Comparison of ENCODE assay signal across 24 cellular contexts in genomic region chr19:11410682-11411081, GRCh38. TPM values are rescaled to one million over a fixed set of nuclear protein-coding genes. Genes with fewer than 3 reads are reported as not detected.
DNase-seq lines count a peak whose midpoint lies in the region; ATAC-seq, FAIRE-seq and TF ChIP-seq lines count a peak whose summit lies in the region.
"Had no signal": no experiment of that assay in that cellular context is flagged by ENCODE, and none has a peak within 500 bp of the region (broad histone marks: within the 10 kb centered on the region; RNA-seq: fewer than 3 reads in every experiment).

No MANE protein-coding gene starts in this region.

- intact Hi-C loops in IMR-90 (cut with micrococcal nuclease), result no loop called here

- H3K9me3 ChIP-seq in IMR-90 (ENCODE audit: control insufficient read depth, insufficient read depth, low read length) (no peaks in the 10 kb centered on the region), astrocyte (ENCODE audit: insufficient read depth, low read depth, low read length) (no peaks in the 10 kb centered on the region), Karpas-422 (ENCODE audit: low read length) (no peaks in the 10 kb centered on the region)
- H3K9me3 ChIP-seq: body of pancreas, pancreas, upper lobe of right lung had no signal

- no peaks in the 10 kb centered on the region for H3K4me1 ChIP-seq in IMR-90 (ENCODE audit: control insufficient read depth, insufficient read depth, low read length)
- H3K4me1 ChIP-seq in astrocyte (ENCODE audit: insufficient read depth, low read length), result peaks cover 3% of the 10 kb centered on the region
- no peaks in the 10 kb centered on the region for H3K4me1 ChIP-seq in Karpas-422 (ENCODE audit: low read length)
- H3K4me1 ChIP-seq: body of pancreas, pancreas, upper lobe of right lung had no signal

- H3K9me3 Mint-ChIP-seq in astrocyte (ENCODE audit: unreplicated experiment) (no peaks in the 10 kb centered on the region), nephron progenitor cell (no peaks in the 10 kb centered on the region)
- H3K9me3 Mint-ChIP-seq: activated naive CD4-positive, alpha-beta T cell treated with anti-CD3 and anti-CD28 coated beads for 36 hours; CD8-positive, alpha-beta T cell; IgD-negative memory B cell; stimulated activated naive CD8-positive, alpha-beta T cell treated with anti-CD3 and anti-CD28 coated beads, Interleukin-15, Interleukin-2, amounts not matched to agents 100 ng/mL and 50 ng/mL, for 24 hours had no signal

- DNase-seq in Daoy (ENCODE audit: low read depth) (peak; percentile 79), IMR-90 (peak; percentile 37), astrocyte (ENCODE audit: low read depth) (peak; percentile 22), left kidney (ENCODE audit: low read depth, low spot score) (peak; percentile 18), Karpas-422 (no peak), HuH-7 (ENCODE audit: low spot score) (no peak), UCSD-AML1 (lab: John Stamatoyannopoulos, UW; ENCODE audit: unreplicated experiment) (no peak), nephron progenitor cell (no peak)
- DNase-seq: activated CD4-positive, alpha-beta T cell treated with anti-CD3 and anti-CD28 coated beads, Interleukin-2, amount 50 U/mL, for 4 hours; activated naive CD4-positive, alpha-beta T cell treated with anti-CD3 and anti-CD28 coated beads for 36 hours; body of pancreas; CD8-positive, alpha-beta T cell; foreskin melanocyte; NCI-H1105 treated with DMSO at 0.1 percent for 48 hours; NCI-H2107; NCI-H526 treated with DMSO at 0.1 percent for 48 hours; pancreas; stimulated activated CD4-positive, alpha-beta T cell treated with anti-CD3 and anti-CD28 coated beads, Interleukin-1b, Interleukin-23, amount 100 ng/mL, for 48 hours; upper lobe of right lung had no signal

- H4K91ac ChIP-seq in IMR-90 (ENCODE audit: insufficient read depth, low read depth, low read length), result no peak overlapping the region

- no peaks in the 10 kb centered on the region for H3K79me1 ChIP-seq in IMR-90 (ENCODE audit: low read depth in 1 of 2, low read length in 2 of 2)

- no peak overlapping the region for H2BK120ac ChIP-seq in IMR-90 (ENCODE audit: low read depth, low read length)

- 88% methylated on average over 1 of the region's 8 CpGs; no CpG with 5 or more reads in 1 of the 2 experiments for WGBS in IMR-90 (ENCODE audit: extremely low coverage in 2 of 2, insufficient read length in 1 of 2), 2 experiments

- no peak overlapping the region for H2AK9ac ChIP-seq in IMR-90 (replicated peaks; ENCODE audit: low read depth, low read length, poor library complexity)

- H2BK15ac ChIP-seq in IMR-90 (ENCODE audit: low read depth, low read length), result no peak overlapping the region

- H3K27ac ChIP-seq in IMR-90 (ENCODE audit: insufficient read depth, low read length), result no peak overlapping the region
- no peak overlapping the region for H3K27ac ChIP-seq in astrocyte (ENCODE audit: low read depth, low read length)
- no peak overlapping the region for H3K27ac ChIP-seq in Karpas-422 (ENCODE audit: low read length)
- H3K27ac ChIP-seq: body of pancreas, coronary artery, pancreas, upper lobe of right lung had no signal

- H3K27me3 Mint-ChIP-seq in astrocyte (ENCODE audit: low read depth, unreplicated experiment) (no peaks in the 10 kb centered on the region), nephron progenitor cell (ENCODE audit: low read depth, poor library complexity) (peaks cover 46% of the 10 kb centered on the region)

- H3K4me3 Mint-ChIP-seq in astrocyte (ENCODE audit: unreplicated experiment) (no peak overlapping the region), nephron progenitor cell (no peak overlapping the region)
- H3K4me3 Mint-ChIP-seq: activated naive CD4-positive, alpha-beta T cell treated with anti-CD3 and anti-CD28 coated beads for 36 hours; CD8-positive, alpha-beta T cell; stimulated activated naive CD8-positive, alpha-beta T cell treated with anti-CD3 and anti-CD28 coated beads, Interleukin-15, Interleukin-2, amounts not matched to agents 100 ng/mL and 50 ng/mL, for 24 hours had no signal

- H3K4ac ChIP-seq in IMR-90 (ENCODE audit: low read depth, low read length), result no peak overlapping the region

- H2BK5ac ChIP-seq in IMR-90 (ENCODE audit: low read depth, low read length, poor library complexity, severe bottlenecking), result no peak overlapping the region

- H4K20me1 ChIP-seq in IMR-90 (ENCODE audit: insufficient read depth, low read length), result no peaks in the 10 kb centered on the region; the same call in 1 of the 2 replicates
- H4K20me1 ChIP-seq in astrocyte (ENCODE audit: insufficient read depth, low read length), result no peaks in the 10 kb centered on the region
- H4K20me1 ChIP-seq in Karpas-422 (ENCODE audit: insufficient read depth, low read depth, low read length), result no peaks in the 10 kb centered on the region

- no peak overlapping the region for H3K4me2 ChIP-seq in IMR-90 (ENCODE audit: low read depth, low read length)
- no peak overlapping the region for H3K4me2 ChIP-seq in astrocyte (ENCODE audit: low read length)
- no peak overlapping the region for H3K4me2 ChIP-seq in Karpas-422 (ENCODE audit: low read depth, low read length, poor library complexity, severe bottlenecking)

- H3K23ac ChIP-seq in IMR-90 (ENCODE audit: low read depth, low read length), result no peak overlapping the region

- no peak overlapping the region for H2AK5ac ChIP-seq in IMR-90 (ENCODE audit: low read depth, low read length)

- H2AFZ ChIP-seq in IMR-90 (replicated peaks; ENCODE audit: low read length, poor library complexity), result no peak overlapping the region
- H2AFZ ChIP-seq in astrocyte (ENCODE audit: low read depth, low read length), result no peak overlapping the region
- no peak overlapping the region for H2AFZ ChIP-seq in Karpas-422 (ENCODE audit: low read length)

- CTCF ChIA-PET in IMR-90 (lab: Yijun Ruan, JAX), result interaction anchor here (1.5 kb wide), 1 partner anchor 14 kb away, joined by 3 read pairs; no protein-coding TSS in a partner anchor

- TF ChIP-seq CTCF in IMR-90 (conservative IDR thresholded peaks at IDR 0.05; ENCODE audit: low read depth, low read length) (no peak), astrocyte (IDR thresholded peaks at IDR 0.05; ENCODE audit: insufficient read depth, low read depth, low read length) (no peak), nephron progenitor cell (IDR thresholded peaks at IDR 0.05) (no peak)

- TF ChIP-seq RAD21 in IMR-90 (IDR thresholded peaks at IDR 0.05; ENCODE audit: low read length), result no peak

- H4K5ac ChIP-seq in IMR-90 (ENCODE audit: low read depth, low read length), result no peak overlapping the region

- H2BK20ac ChIP-seq in IMR-90 (ENCODE audit: low read depth, low read length), result no peak overlapping the region

- H3K27ac Mint-ChIP-seq in astrocyte (ENCODE audit: unreplicated experiment) (no peak overlapping the region), nephron progenitor cell (no peak overlapping the region)
- H3K27ac Mint-ChIP-seq: activated naive CD4-positive, alpha-beta T cell treated with anti-CD3 and anti-CD28 coated beads for 36 hours; CD8-positive, alpha-beta T cell; IgD-negative memory B cell; stimulated activated naive CD8-positive, alpha-beta T cell treated with anti-CD3 and anti-CD28 coated beads, Interleukin-15, Interleukin-2, amounts not matched to agents 100 ng/mL and 50 ng/mL, for 24 hours had no signal

- H4K8ac ChIP-seq in IMR-90 (ENCODE audit: low read depth in 2 of 2, low read length in 2 of 2), result no peak overlapping the region

- no peak overlapping the region for H3K4me3 ChIP-seq in IMR-90 (ENCODE audit: insufficient read depth, low read depth, low read length)
- no peak overlapping the region for H3K4me3 ChIP-seq in astrocyte (ENCODE audit: insufficient read depth, low read depth, low read length)
- H3K4me3 ChIP-seq in Karpas-422 (ENCODE audit: low read length), result no peak overlapping the region
- H3K4me3 ChIP-seq: body of pancreas, coronary artery, pancreas, upper lobe of right lung had no signal

- no peak for TF ChIP-seq POLR2A in IMR-90 (IDR thresholded peaks at IDR 0.05; ENCODE audit: low read depth, low read length)

- no peak overlapping the region for H3K14ac ChIP-seq in IMR-90 (replicated peaks; ENCODE audit: low read depth, low read length)

- BruUV-seq in IMR-90 (replicated peaks; lab: Mats Ljungman, UMichigan), result no TSS peak

- FAIRE-seq in astrocyte (lab: Jason Lieb, UNC), result no peak
- FAIRE-seq: endometrium, pancreas had no signal

- H3K9me1 ChIP-seq in IMR-90 (ENCODE audit: insufficient read depth, low read length), result no peaks in the 10 kb centered on the region

- in situ Hi-C loops in IMR-90 (cut with MboI; ENCODE audit: low sequenced_read_pairs), result no loop called here

- H3K9ac ChIP-seq in IMR-90 (ENCODE audit: low read depth, low read length) (no peak overlapping the region), astrocyte (ENCODE audit: low read length) (no peak overlapping the region), Karpas-422 (ENCODE audit: low read length) (no peak overlapping the region)

- H3K36me3 Mint-ChIP-seq in astrocyte (ENCODE audit: low read depth, unreplicated experiment), result no peaks in the 10 kb centered on the region
- H3K36me3 Mint-ChIP-seq in nephron progenitor cell (ENCODE audit: low read depth), result no peaks in the 10 kb centered on the region
- H3K36me3 Mint-ChIP-seq: CD8-positive, alpha-beta T cell; IgD-negative memory B cell had no signal

- no peak overlapping the region for H3K18ac ChIP-seq in IMR-90 (ENCODE audit: low read depth, low read length)

- no peaks in the 10 kb centered on the region for H3K36me3 ChIP-seq in IMR-90 (ENCODE audit: control insufficient read depth, insufficient read depth, low read length)
- no peaks in the 10 kb centered on the region for H3K36me3 ChIP-seq in astrocyte (ENCODE audit: insufficient read depth, low read length)
- H3K36me3 ChIP-seq in Karpas-422 (ENCODE audit: insufficient read depth, low read length), result no peaks in the 10 kb centered on the region
- H3K36me3 ChIP-seq: pancreas, upper lobe of right lung had no signal

- peaks cover 2% of the 10 kb centered on the region for H3K4me1 Mint-ChIP-seq in astrocyte (ENCODE audit: low read depth, unreplicated experiment)
- H3K4me1 Mint-ChIP-seq in nephron progenitor cell, result peaks cover 9% of the 10 kb centered on the region

- no peaks in the 10 kb centered on the region for H3K79me2 ChIP-seq in astrocyte (ENCODE audit: insufficient read depth, low read length)
- H3K79me2 ChIP-seq in Karpas-422 (ENCODE audit: low read length), result no peaks in the 10 kb centered on the region

- dilution Hi-C loops in IMR-90 (cut with HindIII; ENCODE audit: low sequenced_read_pairs, unreplicated experiment), result no loop called here

- no peak overlapping the region for H3K56ac ChIP-seq in IMR-90 (ENCODE audit: extremely low read depth, insufficient read depth, low read length)

- peaks cover 2% of the 10 kb centered on the region for H3K27me3 ChIP-seq in IMR-90 (ENCODE audit: control insufficient read depth, insufficient read depth, low read length)
- H3K27me3 ChIP-seq in astrocyte (ENCODE audit: insufficient read depth, low read length), result peaks cover 3% of the 10 kb centered on the region
- no peaks in the 10 kb centered on the region for H3K27me3 ChIP-seq in Karpas-422 (ENCODE audit: low read length)
- H3K27me3 ChIP-seq: body of pancreas, pancreas, upper lobe of right lung had no signal

- H3K9me2 ChIP-seq in Karpas-422 (replicated peaks; ENCODE audit: insufficient read depth, low read length), result no peaks in the 10 kb centered on the region

- POLR2A ChIA-PET in IMR-90 (lab: Charles Lee; ENCODE audit: unreplicated experiment), result no interaction called here

- peak; percentile 46 for ATAC-seq in IMR-90 (ENCODE audit: low read depth)
- ATAC-seq: body of pancreas; CD8-positive, alpha-beta T cell; Panc1; pancreas; upper lobe of right lung had no signal

RNA-seq across cellular contexts. Expression of gene RGL3, which starts 8.4 kb away (rescaled TPM):
- total RNA-seq in Daoy (2014; rRNA removed; shearing (Covaris generic)), result not detected in 2 replicates
- 0.18 TPM in 1 of 2 replicates, not detected in the other for total RNA-seq in IMR-90 (2012; rRNA removed)
- polyA plus RNA-seq in IMR-90 (2012; rRNA removed), result 0.34 and 0.62 TPM in 2 replicates
- polyA plus RNA-seq in IMR-90 (2012; cell fraction: cytosol; rRNA removed), result 0.27 and 0.48 TPM in 2 replicates
- 10.2 and 19.9 TPM in 2 replicates for polyA plus RNA-seq in IMR-90 (2012; cell fraction: nucleus; rRNA removed; ENCODE audit: low replicate concordance)
- 1.3 and 3.6 TPM in 2 replicates for total RNA-seq in astrocyte
- 2.5 TPM in 1 of 2 replicates, not detected in the other for total RNA-seq in Karpas-422 (2014; rRNA removed; shearing (Covaris generic); ENCODE audit: low replicate concordance)
- total RNA-seq: activated naive CD4-positive, alpha-beta T cell treated with anti-CD3 and anti-CD28 coated beads for 36 hours; CD8-positive, alpha-beta T cell had no signal

RNA-seq across cellular contexts. Expression of gene ODAD3, which starts 24.2 kb away (rescaled TPM):
- not detected in 2 replicates for total RNA-seq in Daoy (2014; rRNA removed; shearing (Covaris generic))
- under 0.01 and 0.28 TPM in 2 replicates for total RNA-seq in IMR-90 (2012; rRNA removed)
- 0.04 and 0.44 TPM in 2 replicates for polyA plus RNA-seq in IMR-90 (2012; rRNA removed)
- polyA plus RNA-seq in IMR-90 (2012; cell fraction: cytosol; rRNA removed), result 0.04 and 0.09 TPM in 2 replicates
- polyA plus RNA-seq in IMR-90 (2012; cell fraction: nucleus; rRNA removed; ENCODE audit: low replicate concordance), result 0.64 and 0.76 TPM in 2 replicates
- 0.62 and 0.66 TPM in 2 replicates for total RNA-seq in astrocyte
- 0.32 TPM in 1 of 2 replicates, not detected in the other for total RNA-seq in Karpas-422 (2014; rRNA removed; shearing (Covaris generic); ENCODE audit: low replicate concordance)
- total RNA-seq: CD8-positive, alpha-beta T cell had no signal

RNA-seq across cellular contexts. Expression of gene PRKCSH, which starts 24.8 kb away (rescaled TPM):
- total RNA-seq in Daoy (2014; rRNA removed; shearing (Covaris generic)), result 83.6 and 85.8 TPM in 2 replicates
- total RNA-seq in IMR-90 (2012; rRNA removed), result 36.0 and 55.8 TPM in 2 replicates
- polyA plus RNA-seq in IMR-90 (2012; rRNA removed), result 252 and 272 TPM in 2 replicates
- 208 and 303 TPM in 2 replicates for polyA plus RNA-seq in IMR-90 (2012; cell fraction: cytosol; rRNA removed)
- 310 and 537 TPM in 2 replicates for polyA plus RNA-seq in IMR-90 (2012; cell fraction: nucleus; rRNA removed; ENCODE audit: low replicate concordance)
- total RNA-seq in astrocyte, result 405 and 431 TPM in 2 replicates
- 77.3 and 90.4 TPM in 2 replicates for total RNA-seq in Karpas-422 (2014; rRNA removed; shearing (Covaris generic); ENCODE audit: low replicate concordance)

RNA-seq across cellular contexts. Expression of gene EPOR, which starts 26.6 kb away (rescaled TPM):
- total RNA-seq in Daoy (2014; rRNA removed; shearing (Covaris generic)), result 1.7 and 2.8 TPM in 2 replicates
- total RNA-seq in IMR-90 (2012; rRNA removed) (3.1 and 4.3 TPM in 2 replicates), astrocyte (4.4 and 4.7 TPM in 2 replicates)
- polyA plus RNA-seq in IMR-90 (2012; rRNA removed), result 10.1 and 12.0 TPM in 2 replicates
- polyA plus RNA-seq in IMR-90 (2012; cell fraction: cytosol; rRNA removed), result 11.5 and 12.4 TPM in 2 replicates
- 9.7 and 21.2 TPM in 2 replicates for polyA plus RNA-seq in IMR-90 (2012; cell fraction: nucleus; rRNA removed; ENCODE audit: low replicate concordance)
- 8.5 and 16.7 TPM in 2 replicates for total RNA-seq in Karpas-422 (2014; rRNA removed; shearing (Covaris generic); ENCODE audit: low replicate concordance)

RNA-seq across cellular contexts. Expression of gene SWSAP1, which starts 36.2 kb away (rescaled TPM):
- 0.57 and 1.4 TPM in 2 replicates for total RNA-seq in Daoy (2014; rRNA removed; shearing (Covaris generic))
- total RNA-seq in IMR-90 (2012; rRNA removed) (0.36 and 0.56 TPM in 2 replicates), astrocyte (1.7 and 1.8 TPM in 2 replicates)
- polyA plus RNA-seq in IMR-90 (2012; rRNA removed), result 1.6 and 2.0 TPM in 2 replicates
- 1.2 and 1.5 TPM in 2 replicates for polyA plus RNA-seq in IMR-90 (2012; cell fraction: cytosol; rRNA removed)
- 1.1 and 1.2 TPM in 2 replicates for polyA plus RNA-seq in IMR-90 (2012; cell fraction: nucleus; rRNA removed; ENCODE audit: low replicate concordance)
- total RNA-seq in Karpas-422 (2014; rRNA removed; shearing (Covaris generic); ENCODE audit: low replicate concordance), result 7.4 and 12.6 TPM in 2 replicates

Comparison
In these comparisons a context has a peak if more than half of its experiments do, and no peak if none do; other contexts are left out.
1. DNase-seq: peak in Daoy (single experiment), IMR-90 (single experiment), astrocyte (single experiment) and left kidney (single experiment); none in Karpas-422 (single experiment), HuH-7 (single experiment), UCSD-AML1 (single experiment) and nephron progenitor cell (single experiment).